In genomic region chr15:98611808-98612207, GRCh38 we compare ENCODE assay signal across 18 cellular contexts.
"Had no signal": no experiment of that assay in that cellular context is flagged by ENCODE, and none has a peak within 500 bp of the region (broad histone marks: within the 10 kb centered on the region; RNA-seq: fewer than 3 reads in every experiment).

No MANE protein-coding gene starts in this region.

- DNase-seq: activated CD4-positive, alpha-beta memory T cell treated with anti-CD3 and anti-CD28 coated beads for 36 hours; activated naive CD4-positive, alpha-beta T cell treated with Interleukin-2 at 50 U/mL for 16 hours; activated naive CD8-positive, alpha-beta T cell treated with anti-CD3 and anti-CD28 coated beads, Interleukin-2, amount 50 U/mL, for 24 hours; activated T-cell treated with anti-CD3 and anti-CD28 coated beads, Interleukin-2, amount 50 U/mL, for 1 hour; anterior cingulate cortex; brain microvascular endothelial cell; central memory CD4-positive, alpha-beta T cell; foreskin keratinocyte; hypothalamus; nucleus accumbens; retina; stimulated activated CD4-positive, alpha-beta T cell treated with anti-CD3 and anti-CD28 coated beads, Interleukin-2, amount 100 ng/mL, for 24 hours; stimulated activated naive CD4-positive, alpha-beta T cell treated with Interleukin-2 at 50 U/mL for 16 hours; thyroid gland had no signal

- H3K27me3 Mint-ChIP-seq: activated naive CD8-positive, alpha-beta T cell treated with anti-CD3 and anti-CD28 coated beads, Interleukin-2, amount 50 U/mL, for 24 hours had no signal

- H3K9me3 Mint-ChIP-seq: activated CD4-positive, alpha-beta memory T cell treated with anti-CD3 and anti-CD28 coated beads for 36 hours; activated naive CD8-positive, alpha-beta T cell treated with anti-CD3 and anti-CD28 coated beads, Interleukin-2, amount 50 U/mL, for 24 hours; activated T-helper 2 cell treated with anti-CD3 and anti-CD28 coated beads, Interferon-gamma antibody, Interleukin-2, Interleukin-4, amounts not matched to agents 10 μg/mL and 5 μg/mL and 100 μg/mL, durations not matched to agents 14 hours and 24 hours and 36 hours; mesothelial cell of epicardium; nephron; T-helper 2 cell treated with Interferon-gamma antibody and Interleukin-4, amounts not matched to agents 5 μg/mL and 100 μg/mL, for 36 hours had no signal

- H3K4me1 Mint-ChIP-seq: nephron had no signal

- H3K36me3 Mint-ChIP-seq: activated CD4-positive, alpha-beta memory T cell treated with anti-CD3 and anti-CD28 coated beads for 36 hours; mesothelial cell of epicardium had no signal

- ATAC-seq: activated naive CD8-positive, alpha-beta T cell treated with anti-CD3 and anti-CD28 coated beads, Interleukin-2, amount 50 U/mL, for 24 hours; foreskin keratinocyte had no signal

- H3K4me3 Mint-ChIP-seq: activated CD4-positive, alpha-beta memory T cell treated with anti-CD3 and anti-CD28 coated beads for 36 hours; activated naive CD8-positive, alpha-beta T cell treated with anti-CD3 and anti-CD28 coated beads, Interleukin-2, amount 50 U/mL, for 24 hours; mesothelial cell of epicardium; nephron had no signal
